ENCODE assay signal across 37 cellular contexts in genomic region chr2:235311044-235311443, GRCh38.
DNase-seq lines count a peak whose midpoint lies in the region; ATAC-seq, FAIRE-seq and TF ChIP-seq lines count a peak whose summit lies in the region.
"Had no signal": no experiment of that assay in that cellular context is flagged by ENCODE, and none has a peak within 500 bp of the region (broad histone marks: within the 10 kb centered on the region; RNA-seq: fewer than 3 reads in every experiment).

No MANE protein-coding gene starts in this region.

- DNase-seq in SK-N-SH (no peak), HepG2 (ENCODE audit: low spot score) (no peak), right lobe of liver (no peak), A549 (ENCODE audit: low read depth in 1 of 2, low spot score in 1 of 2) (no peak), osteocyte (ENCODE audit: extremely low spot score, unreplicated experiment) (peak; percentile 34), DMS153 treated with DMSO at 0.1 percent for 48 hours (lab: John Stamatoyannopoulos, UW; ENCODE audit: unreplicated experiment) (no peak), G401 (ENCODE audit: low spot score) (no peak)
- DNase-seq: 8988T; ACHN; AML-193; BE2C; C1 segment of cervical spinal cord; Caco-2; Calu3; CD4-positive, alpha-beta memory T cell; CD4-positive, alpha-beta T cell; CD4-positive, CD25-positive, alpha-beta regulatory T cell; CD8-positive, alpha-beta memory T cell; CD8-positive, alpha-beta T cell; COR-L47; DMS 273 treated with DMSO at 0.1 percent for 48 hours; DMS153; DMS53; DMS79; DMS79 treated with DMSO at 0.1 percent for 48 hours; DND-41; EL had no signal

- H3K9ac ChIP-seq in SK-N-SH (no peak overlapping the region), HepG2 (ENCODE audit: insufficient read depth, low read depth, low read length) (no peak overlapping the region)
- H3K9ac ChIP-seq: BLaER1; BLaER1 treated with 17β-estradiol and CSF1 and Interleukin-3, amounts not matched to agents 10 nM and 100 nM had no signal

- H3K4me2 ChIP-seq in SK-N-SH (no peak overlapping the region), HepG2 (ENCODE audit: low read depth, low read length) (no peak overlapping the region), A549 (no peak overlapping the region)
- H3K4me2 ChIP-seq: BLaER1; BLaER1 treated with 17β-estradiol and CSF1 and Interleukin-3, amounts not matched to agents 10 nM and 100 nM had no signal

- H3K9me2 ChIP-seq in SK-N-SH = no peaks in the 10 kb centered on the region

- no peaks in the 10 kb centered on the region for H3K9me3 ChIP-seq in SK-N-SH
- no peaks in the 10 kb centered on the region for H3K9me3 ChIP-seq in HepG2 (ENCODE audit: low read length)
- no peaks in the 10 kb centered on the region for H3K9me3 ChIP-seq in right lobe of liver
- H3K9me3 ChIP-seq in A549 = peaks cover 4% of the 10 kb centered on the region; the same call in 2 of the 3 replicates
- H3K9me3 ChIP-seq: BE2C, Caco-2 had no signal

- H3K36me3 Mint-ChIP-seq in osteocyte (ENCODE audit: unreplicated experiment) = no peaks in the 10 kb centered on the region
- H3K36me3 Mint-ChIP-seq: CD14-positive monocyte; CD4-positive, alpha-beta memory T cell; CD4-positive, CD25-positive, alpha-beta regulatory T cell; CD8-positive, alpha-beta memory T cell; CD8-positive, alpha-beta T cell had no signal

- no peaks in the 10 kb centered on the region for H3K9me3 Mint-ChIP-seq in osteocyte (ENCODE audit: unreplicated experiment)

- no peak for FAIRE-seq in HepG2 (lab: Jason Lieb, UNC)
- no peak for FAIRE-seq in A549 (lab: Jason Lieb, UNC)
- FAIRE-seq: A204.1, D721Med, G401.6 had no signal

- no peak for TF ChIP-seq CTCF in SK-N-SH (IDR thresholded peaks at IDR 0.05)
- TF ChIP-seq CTCF in HepG2 (CRISPR knock-in tag; IDR thresholded peaks at IDR 0.05) = no peak
- TF ChIP-seq CTCF in right lobe of liver (IDR thresholded peaks at IDR 0.05) = no peak
- TF ChIP-seq CTCF in A549 (IDR thresholded peaks at IDR 0.05) = no peak
- TF ChIP-seq CTCF in osteocyte (IDR thresholded peaks at IDR 0.05) = no peak

- in situ Hi-C loops in HepG2 (cut with HindIII; ENCODE audit: extremely low pct_ligation_motif_present, low pct_unique_long_range_greater_than_20kb) = no loop called here
- in situ Hi-C loops in G401 (cut with HindIII; ENCODE audit: low sequenced_read_pairs) = no loop called here

- no peak for TF ChIP-seq EP300 in SK-N-SH (IDR thresholded peaks at IDR 0.05; ENCODE audit: borderline replicate concordance in 1 of 2, low read depth in 1 of 2, low read length in 1 of 2)
- no peak for TF ChIP-seq EP300 in HepG2 (IDR thresholded peaks at IDR 0.05; ENCODE audit: low read depth in 2 of 2, low read length in 2 of 2)
- no peak for TF ChIP-seq EP300 in HepG2 (CRISPR knock-in tag; IDR thresholded peaks at IDR 0.05; ENCODE audit: borderline replicate concordance)
- no peak for TF ChIP-seq EP300 in A549 (IDR thresholded peaks at IDR 0.05)

- H3K4me3 Mint-ChIP-seq in osteocyte (ENCODE audit: unreplicated experiment) = no peak overlapping the region
- H3K4me3 Mint-ChIP-seq: B cell; CD14-positive monocyte; CD4-positive, alpha-beta memory T cell; CD4-positive, alpha-beta T cell; CD4-positive, CD25-positive, alpha-beta regulatory T cell; CD8-positive, alpha-beta memory T cell; CD8-positive, alpha-beta T cell had no signal

- H3K79me2 ChIP-seq in SK-N-SH (ENCODE audit: insufficient read depth) (no peaks in the 10 kb centered on the region), HepG2 (ENCODE audit: insufficient read depth, low read length) (no peaks in the 10 kb centered on the region)

- TF ChIP-seq POLR2A in HepG2 (IDR thresholded peaks at IDR 0.05; ENCODE audit: insufficient read depth in 1 of 2, low read depth in 2 of 2, low read length in 2 of 2) = no peak
- TF ChIP-seq POLR2A in right lobe of liver (IDR thresholded peaks at IDR 0.05) = no peak
- no peak for TF ChIP-seq POLR2A in A549 (IDR thresholded peaks at IDR 0.05; ENCODE audit: low read length)

- H3F3A ChIP-seq in SK-N-SH (replicated peaks; ENCODE audit: insufficient read depth) = no peaks in the 10 kb centered on the region

- no peak for ATAC-seq in SK-N-SH treated with all-trans-retinoic acid at 6 μM for 48 hours
- ATAC-seq in HepG2 = no peak
- ATAC-seq in right lobe of liver = no peak
- ATAC-seq in A549 = no peak
- ATAC-seq: CD8-positive, alpha-beta T cell had no signal

- H3K27me3 Mint-ChIP-seq in osteocyte (ENCODE audit: unreplicated experiment) = peaks cover 25% of the 10 kb centered on the region
- H3K27me3 Mint-ChIP-seq: CD4-positive, CD25-positive, alpha-beta regulatory T cell had no signal

- H3K27me3 ChIP-seq in SK-N-SH (ENCODE audit: insufficient read depth) (no peaks in the 10 kb centered on the region; the same call in 1 of the 2 replicates), HepG2 (ENCODE audit: control insufficient read depth in 1 of 2, insufficient read depth in 2 of 2, low read length in 2 of 2) (peaks cover 0 to 8% of the 10 kb centered on the region in 2 experiments; a peak in 3 of 5 replicates), right lobe of liver (no peaks in the 10 kb centered on the region)
- H3K27me3 ChIP-seq: BE2C; BLaER1; BLaER1 treated with 17β-estradiol and CSF1 and Interleukin-3, amounts not matched to agents 10 nM and 100 nM had no signal

- POLR2A ChIA-PET in SK-N-SH (lab: Yijun Ruan, JAX) = no interaction called here
- POLR2A ChIA-PET in HepG2 (lab: Yijun Ruan, JAX) = no interaction called here
- POLR2A ChIA-PET in A549 (lab: Yijun Ruan, JAX) = no interaction called here

- H3K27ac ChIP-seq in SK-N-SH (ENCODE audit: low read depth in 2 of 2, low read length in 1 of 2) (no peak overlapping the region), HepG2 (ENCODE audit: extremely low read length, insufficient read depth, low read length) (no peak overlapping the region), right lobe of liver (no peak overlapping the region), A549 (no peak overlapping the region)
- H3K27ac ChIP-seq: 22Rv1; BLaER1; BLaER1 treated with 17β-estradiol and CSF1 and Interleukin-3, amounts not matched to agents 10 nM and 100 nM; C4-2B had no signal

- no peak overlapping the region for H2AFZ ChIP-seq in SK-N-SH (ENCODE audit: low read depth)
- no peak overlapping the region for H2AFZ ChIP-seq in HepG2 (ENCODE audit: low read length)

- H3K4me1 ChIP-seq in SK-N-SH (ENCODE audit: control insufficient read depth in 1 of 2, insufficient read depth in 2 of 2, low read depth in 1 of 2, low read length in 1 of 2) (peaks cover 0 to 10% of the 10 kb centered on the region in 2 experiments; a peak in 1 of 4 replicates), HepG2 (ENCODE audit: insufficient read depth, low read length) (no peaks in the 10 kb centered on the region), right lobe of liver (no peaks in the 10 kb centered on the region), A549 (no peaks in the 10 kb centered on the region)
- H3K4me1 ChIP-seq: BE2C, Caco-2 had no signal

- 48% methylated on average over 4 of the region's 4 CpGs for WGBS in SK-N-SH (ENCODE audit: low lambda C conversion rate)
- 40% methylated on average over 4 of the region's 4 CpGs for WGBS in HepG2 (ENCODE audit: low lambda C conversion rate)
- WGBS in right lobe of liver (ENCODE audit: insufficient coverage, low coverage, low lambda C conversion rate, missing lambda C conversion rate) = 85% methylated on average over 4 of the region's 4 CpGs
- WGBS in A549 (ENCODE audit: missing lambda C conversion rate) = 71% methylated on average over 4 of the region's 4 CpGs

- H4K20me1 ChIP-seq in SK-N-SH (ENCODE audit: insufficient read depth) (no peaks in the 10 kb centered on the region), HepG2 (ENCODE audit: insufficient read depth, low read length) (no peaks in the 10 kb centered on the region)
- H4K20me1 ChIP-seq: BLaER1; BLaER1 treated with 17β-estradiol and CSF1 and Interleukin-3, amounts not matched to agents 10 nM and 100 nM had no signal

- intact Hi-C loops in HepG2 (cut with micrococcal nuclease; ENCODE audit: unreplicated experiment) (no loop called here), right lobe of liver (cut with DNase I) (no loop called here)

- no peaks in the 10 kb centered on the region for H3K4me1 Mint-ChIP-seq in osteocyte (ENCODE audit: unreplicated experiment)
- H3K4me1 Mint-ChIP-seq: B cell; CD14-positive monocyte; CD4-positive, alpha-beta memory T cell; CD4-positive, CD25-positive, alpha-beta regulatory T cell; CD8-positive, alpha-beta memory T cell had no signal

- BruUV-seq in HepG2 (replicated peaks; lab: Mats Ljungman, UMichigan) = no TSS peak

- H3K4me3 ChIP-seq in SK-N-SH (ENCODE audit: low read depth in 2 of 2, low read length in 1 of 2) (no peak overlapping the region), HepG2 (replicated peaks in 1 of 3; ENCODE audit: insufficient read depth in 1 of 3, low read depth in 2 of 3, low read length in 3 of 3) (no peak overlapping the region), right lobe of liver (no peak overlapping the region), A549 (no peak overlapping the region)
- H3K4me3 ChIP-seq: BLaER1; BLaER1 treated with 17β-estradiol and CSF1 and Interleukin-3, amounts not matched to agents 10 nM and 100 nM had no signal

- no peaks in the 10 kb centered on the region for H3K36me3 ChIP-seq in SK-N-SH (replicated peaks in 1 of 2; ENCODE audit: control insufficient read depth in 1 of 2, insufficient read depth in 2 of 2, low read length in 1 of 2)
- no peaks in the 10 kb centered on the region for H3K36me3 ChIP-seq in HepG2 (replicated peaks in 1 of 2; ENCODE audit: control insufficient read depth in 1 of 2, insufficient read depth in 2 of 2, low read length in 2 of 2)
- no peaks in the 10 kb centered on the region for H3K36me3 ChIP-seq in right lobe of liver
- H3K36me3 ChIP-seq: BE2C; BLaER1; BLaER1 treated with 17β-estradiol and CSF1 and Interleukin-3, amounts not matched to agents 10 nM and 100 nM had no signal

- no peak overlapping the region for H3K27ac Mint-ChIP-seq in osteocyte (ENCODE audit: unreplicated experiment)
- H3K27ac Mint-ChIP-seq: B cell; CD14-positive monocyte; CD4-positive, alpha-beta memory T cell; CD4-positive, alpha-beta T cell; CD4-positive, CD25-positive, alpha-beta regulatory T cell; CD8-positive, alpha-beta memory T cell; CD8-positive, alpha-beta T cell had no signal

- TF ChIP-seq RAD21 in SK-N-SH (IDR thresholded peaks at IDR 0.05; ENCODE audit: low read length) (no peak), HepG2 (CRISPR knock-in tag; IDR thresholded peaks at IDR 0.05) (no peak), A549 (conservative IDR thresholded peaks at IDR 0.05 in 1 of 2, IDR thresholded peaks at IDR 0.05 in 1 of 2) (no peak)

- CTCF ChIA-PET in SK-N-SH (lab: Yijun Ruan, JAX) = no interaction called here
- CTCF ChIA-PET in HepG2 (lab: Yijun Ruan, JAX; ENCODE audit: low intra/inter-chr PET ratio, low total read pairs) = no interaction called here
- CTCF ChIA-PET in A549 (lab: Yijun Ruan, JAX) = interaction anchor here (1.1 kb wide), 1 partner anchor 283 kb away, joined by 4 read pairs; no protein-coding TSS in a partner anchor

TF ChIP-seq in SK-N-SH treated with all-trans-retinoic acid at 6 μM for 48 hours, 23 proteins besides CTCF, POLR2A, EP300 and RAD21 (continues in another document):
- no peak for TF ChIP-seq ZFP30 (CRISPR knock-in tag; IDR thresholded peaks at IDR 0.05)

TF ChIP-seq in SK-N-SH, 30 proteins besides CTCF, POLR2A, EP300 and RAD21 (continues in another document):
- TF ChIP-seq MXI1 (IDR thresholded peaks at IDR 0.05; ENCODE audit: low read depth, low read length) = no peak

TF ChIP-seq in HepG2, 621 proteins besides CTCF, POLR2A, EP300 and RAD21 (continues in another document):
- no peak for TF ChIP-seq ZNF670 (CRISPR knock-in tag; IDR thresholded peaks at IDR 0.05; ENCODE audit: borderline replicate concordance)
